Comparison of ENCODE assay signal across 1 cellular context in genomic region chr9:6845128-6845826, GRCh38.
TF ChIP-seq lines count a peak whose summit lies in the region.

No MANE protein-coding gene starts in this region.

TF ChIP-seq in HepG2, 621 proteins besides CTCF, POLR2A, EP300 and RAD21 (continued from another document and continues in another):
- TF ChIP-seq, protein P1, sequence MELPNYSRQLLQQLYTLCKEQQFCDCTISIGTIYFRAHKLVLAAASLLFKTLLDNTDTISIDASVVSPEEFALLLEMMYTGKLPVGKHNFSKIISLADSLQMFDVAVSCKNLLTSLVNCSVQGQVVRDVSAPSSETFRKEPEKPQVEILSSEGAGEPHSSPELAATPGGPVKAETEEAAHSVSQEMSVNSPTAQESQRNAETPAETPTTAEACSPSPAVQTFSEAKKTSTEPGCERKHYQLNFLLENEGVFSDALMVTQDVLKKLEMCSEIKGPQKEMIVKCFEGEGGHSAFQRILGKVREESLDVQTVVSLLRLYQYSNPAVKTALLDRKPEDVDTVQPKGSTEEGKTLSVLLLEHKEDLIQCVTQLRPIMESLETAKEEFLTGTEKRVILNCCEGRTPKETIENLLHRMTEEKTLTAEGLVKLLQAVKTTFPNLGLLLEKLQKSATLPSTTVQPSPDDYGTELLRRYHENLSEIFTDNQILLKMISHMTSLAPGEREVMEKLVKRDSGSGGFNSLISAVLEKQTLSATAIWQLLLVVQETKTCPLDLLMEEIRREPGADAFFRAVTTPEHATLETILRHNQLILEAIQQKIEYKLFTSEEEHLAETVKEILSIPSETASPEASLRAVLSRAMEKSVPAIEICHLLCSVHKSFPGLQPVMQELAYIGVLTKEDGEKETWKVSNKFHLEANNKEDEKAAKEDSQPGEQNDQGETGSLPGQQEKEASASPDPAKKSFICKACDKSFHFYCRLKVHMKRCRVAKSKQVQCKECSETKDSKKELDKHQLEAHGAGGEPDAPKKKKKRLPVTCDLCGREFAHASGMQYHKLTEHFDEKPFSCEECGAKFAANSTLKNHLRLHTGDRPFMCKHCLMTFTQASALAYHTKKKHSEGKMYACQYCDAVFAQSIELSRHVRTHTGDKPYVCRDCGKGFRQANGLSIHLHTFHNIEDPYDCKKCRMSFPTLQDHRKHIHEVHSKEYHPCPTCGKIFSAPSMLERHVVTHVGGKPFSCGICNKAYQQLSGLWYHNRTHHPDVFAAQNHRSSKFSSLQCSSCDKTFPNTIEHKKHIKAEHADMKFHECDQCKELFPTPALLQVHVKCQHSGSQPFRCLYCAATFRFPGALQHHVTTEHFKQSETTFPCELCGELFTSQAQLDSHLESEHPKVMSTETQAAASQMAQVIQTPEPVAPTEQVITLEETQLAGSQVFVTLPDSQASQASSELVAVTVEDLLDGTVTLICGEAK (IDR thresholded peaks at IDR 0.05), result no peak
- TF ChIP-seq, protein P1 (CRISPR knock-in tag; IDR thresholded peaks at IDR 0.05), result no peak
- TF ChIP-seq, protein P2, sequence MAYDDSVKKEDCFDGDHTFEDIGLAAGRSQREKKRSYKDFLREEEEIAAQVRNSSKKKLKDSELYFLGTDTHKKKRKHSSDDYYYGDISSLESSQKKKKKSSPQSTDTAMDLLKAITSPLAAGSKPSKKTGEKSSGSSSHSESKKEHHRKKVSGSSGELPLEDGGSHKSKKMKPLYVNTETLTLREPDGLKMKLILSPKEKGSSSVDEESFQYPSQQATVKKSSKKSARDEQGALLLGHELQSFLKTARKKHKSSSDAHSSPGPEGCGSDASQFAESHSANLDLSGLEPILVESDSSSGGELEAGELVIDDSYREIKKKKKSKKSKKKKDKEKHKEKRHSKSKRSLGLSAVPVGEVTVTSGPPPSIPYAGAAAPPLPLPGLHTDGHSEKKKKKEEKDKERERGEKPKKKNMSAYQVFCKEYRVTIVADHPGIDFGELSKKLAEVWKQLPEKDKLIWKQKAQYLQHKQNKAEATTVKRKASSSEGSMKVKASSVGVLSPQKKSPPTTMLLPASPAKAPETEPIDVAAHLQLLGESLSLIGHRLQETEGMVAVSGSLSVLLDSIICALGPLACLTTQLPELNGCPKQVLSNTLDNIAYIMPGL (CRISPR knock-in tag; IDR thresholded peaks at IDR 0.05; ENCODE audit: borderline replicate concordance in 1 of 2, low read depth in 1 of 2), result no peak
- TF ChIP-seq CHD4 (IDR thresholded peaks at IDR 0.05; ENCODE audit: borderline replicate concordance, low read length) (no peak), NCOR1 (IDR thresholded peaks at IDR 0.05; ENCODE audit: borderline replicate concordance, low read length) (no peak), HOXA3 (CRISPR knock-in tag; IDR thresholded peaks at IDR 0.05) (peak; percentile 70), ZNF44 (CRISPR knock-in tag; IDR thresholded peaks at IDR 0.05) (no peak), HNF4A (CRISPR knock-in tag; IDR thresholded peaks at IDR 0.05) (peak; percentile 78), GTF3A (CRISPR knock-in tag; conservative IDR thresholded peaks at IDR 0.05) (no peak), PTBP1 (IDR thresholded peaks at IDR 0.05; ENCODE audit: low read depth, low read length, poor library complexity, severe bottlenecking) (no peak), ZMYM2 (CRISPR knock-in tag; IDR thresholded peaks at IDR 0.05) (peak; percentile 40; the same call in 1 of the 2 replicates), CC2D1A (CRISPR knock-in tag; IDR thresholded peaks at IDR 0.05) (no peak), POLR2AphosphoS2 (IDR thresholded peaks at IDR 0.05; ENCODE audit: low read depth, low read length) (no peak), PCBP1 (IDR thresholded peaks at IDR 0.05; ENCODE audit: borderline replicate concordance, low read depth, low read length) (no peak), ZNF670 (CRISPR knock-in tag; IDR thresholded peaks at IDR 0.05; ENCODE audit: borderline replicate concordance) (0 out of 2 replicates have a peak, but pooled peaks have one; percentile 50), ZNF225 (CRISPR knock-in tag; IDR thresholded peaks at IDR 0.05) (no peak), PRMT3 (CRISPR knock-in tag; IDR thresholded peaks at IDR 0.05; ENCODE audit: borderline replicate concordance, low read depth) (no peak), ZSCAN29 (CRISPR knock-in tag; conservative IDR thresholded peaks at IDR 0.05) (0 out of 2 replicates have a peak, but pooled peaks have one; percentile 72), IRF9 (CRISPR knock-in tag; IDR thresholded peaks at IDR 0.05; ENCODE audit: borderline replicate concordance) (0 out of 2 replicates have a peak, but pooled peaks have one; percentile 18), SNRNP70 (IDR thresholded peaks at IDR 0.05; ENCODE audit: low read depth, low read length) (no peak), GATAD2A (CRISPR knock-in tag; IDR thresholded peaks at IDR 0.05) (peak; percentile 89), ZMYM3 (CRISPR knock-in tag; IDR thresholded peaks at IDR 0.05) (peak; percentile 55; the same call in 1 of the 2 replicates), NFE2 (CRISPR knock-in tag; IDR thresholded peaks at IDR 0.05) (no peak), TEAD2 (CRISPR knock-in tag; IDR thresholded peaks at IDR 0.05) (no peak), ZKSCAN5 (CRISPR knock-in tag; IDR thresholded peaks at IDR 0.05) (no peak), FOXC1 (CRISPR knock-in tag; IDR thresholded peaks at IDR 0.05; ENCODE audit: borderline replicate concordance) (no peak), CREBL2 (CRISPR knock-in tag; IDR thresholded peaks at IDR 0.05; ENCODE audit: borderline replicate concordance) (no peak)
- TF ChIP-seq, protein P3, sequence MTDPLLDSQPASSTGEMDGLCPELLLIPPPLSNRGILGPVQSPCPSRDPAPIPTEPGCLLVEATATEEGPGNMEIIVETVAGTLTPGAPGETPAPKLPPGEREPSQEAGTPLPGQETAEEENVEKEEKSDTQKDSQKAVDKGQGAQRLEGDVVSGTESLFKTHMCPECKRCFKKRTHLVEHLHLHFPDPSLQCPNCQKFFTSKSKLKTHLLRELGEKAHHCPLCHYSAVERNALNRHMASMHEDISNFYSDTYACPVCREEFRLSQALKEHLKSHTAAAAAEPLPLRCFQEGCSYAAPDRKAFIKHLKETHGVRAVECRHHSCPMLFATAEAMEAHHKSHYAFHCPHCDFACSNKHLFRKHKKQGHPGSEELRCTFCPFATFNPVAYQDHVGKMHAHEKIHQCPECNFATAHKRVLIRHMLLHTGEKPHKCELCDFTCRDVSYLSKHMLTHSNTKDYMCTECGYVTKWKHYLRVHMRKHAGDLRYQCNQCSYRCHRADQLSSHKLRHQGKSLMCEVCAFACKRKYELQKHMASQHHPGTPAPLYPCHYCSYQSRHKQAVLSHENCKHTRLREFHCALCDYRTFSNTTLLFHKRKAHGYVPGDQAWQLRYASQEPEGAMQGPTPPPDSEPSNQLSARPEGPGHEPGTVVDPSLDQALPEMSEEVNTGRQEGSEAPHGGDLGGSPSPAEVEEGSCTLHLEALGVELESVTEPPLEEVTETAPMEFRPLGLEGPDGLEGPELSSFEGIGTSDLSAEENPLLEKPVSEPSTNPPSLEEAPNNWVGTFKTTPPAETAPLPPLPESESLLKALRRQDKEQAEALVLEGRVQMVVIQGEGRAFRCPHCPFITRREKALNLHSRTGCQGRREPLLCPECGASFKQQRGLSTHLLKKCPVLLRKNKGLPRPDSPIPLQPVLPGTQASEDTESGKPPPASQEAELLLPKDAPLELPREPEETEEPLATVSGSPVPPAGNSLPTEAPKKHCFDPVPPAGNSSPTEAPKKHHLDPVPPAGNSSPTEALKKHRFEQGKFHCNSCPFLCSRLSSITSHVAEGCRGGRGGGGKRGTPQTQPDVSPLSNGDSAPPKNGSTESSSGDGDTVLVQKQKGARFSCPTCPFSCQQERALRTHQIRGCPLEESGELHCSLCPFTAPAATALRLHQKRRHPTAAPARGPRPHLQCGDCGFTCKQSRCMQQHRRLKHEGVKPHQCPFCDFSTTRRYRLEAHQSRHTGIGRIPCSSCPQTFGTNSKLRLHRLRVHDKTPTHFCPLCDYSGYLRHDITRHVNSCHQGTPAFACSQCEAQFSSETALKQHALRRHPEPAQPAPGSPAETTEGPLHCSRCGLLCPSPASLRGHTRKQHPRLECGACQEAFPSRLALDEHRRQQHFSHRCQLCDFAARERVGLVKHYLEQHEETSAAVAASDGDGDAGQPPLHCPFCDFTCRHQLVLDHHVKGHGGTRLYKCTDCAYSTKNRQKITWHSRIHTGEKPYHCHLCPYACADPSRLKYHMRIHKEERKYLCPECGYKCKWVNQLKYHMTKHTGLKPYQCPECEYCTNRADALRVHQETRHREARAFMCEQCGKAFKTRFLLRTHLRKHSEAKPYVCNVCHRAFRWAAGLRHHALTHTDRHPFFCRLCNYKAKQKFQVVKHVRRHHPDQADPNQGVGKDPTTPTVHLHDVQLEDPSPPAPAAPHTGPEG (CRISPR knock-in tag; IDR thresholded peaks at IDR 0.05), result no peak
- TF ChIP-seq, protein P4, sequence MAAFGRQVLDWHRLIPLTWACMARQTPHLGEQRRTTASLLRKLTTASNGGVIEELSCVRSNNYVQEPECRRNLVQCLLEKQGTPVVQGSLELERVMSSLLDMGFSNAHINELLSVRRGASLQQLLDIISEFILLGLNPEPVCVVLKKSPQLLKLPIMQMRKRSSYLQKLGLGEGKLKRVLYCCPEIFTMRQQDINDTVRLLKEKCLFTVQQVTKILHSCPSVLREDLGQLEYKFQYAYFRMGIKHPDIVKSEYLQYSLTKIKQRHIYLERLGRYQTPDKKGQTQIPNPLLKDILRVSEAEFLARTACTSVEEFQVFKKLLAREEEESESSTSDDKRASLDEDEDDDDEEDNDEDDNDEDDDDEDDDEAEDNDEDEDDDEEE (CRISPR knock-in tag; IDR thresholded peaks at IDR 0.05), result no peak
- TF ChIP-seq, protein P5, sequence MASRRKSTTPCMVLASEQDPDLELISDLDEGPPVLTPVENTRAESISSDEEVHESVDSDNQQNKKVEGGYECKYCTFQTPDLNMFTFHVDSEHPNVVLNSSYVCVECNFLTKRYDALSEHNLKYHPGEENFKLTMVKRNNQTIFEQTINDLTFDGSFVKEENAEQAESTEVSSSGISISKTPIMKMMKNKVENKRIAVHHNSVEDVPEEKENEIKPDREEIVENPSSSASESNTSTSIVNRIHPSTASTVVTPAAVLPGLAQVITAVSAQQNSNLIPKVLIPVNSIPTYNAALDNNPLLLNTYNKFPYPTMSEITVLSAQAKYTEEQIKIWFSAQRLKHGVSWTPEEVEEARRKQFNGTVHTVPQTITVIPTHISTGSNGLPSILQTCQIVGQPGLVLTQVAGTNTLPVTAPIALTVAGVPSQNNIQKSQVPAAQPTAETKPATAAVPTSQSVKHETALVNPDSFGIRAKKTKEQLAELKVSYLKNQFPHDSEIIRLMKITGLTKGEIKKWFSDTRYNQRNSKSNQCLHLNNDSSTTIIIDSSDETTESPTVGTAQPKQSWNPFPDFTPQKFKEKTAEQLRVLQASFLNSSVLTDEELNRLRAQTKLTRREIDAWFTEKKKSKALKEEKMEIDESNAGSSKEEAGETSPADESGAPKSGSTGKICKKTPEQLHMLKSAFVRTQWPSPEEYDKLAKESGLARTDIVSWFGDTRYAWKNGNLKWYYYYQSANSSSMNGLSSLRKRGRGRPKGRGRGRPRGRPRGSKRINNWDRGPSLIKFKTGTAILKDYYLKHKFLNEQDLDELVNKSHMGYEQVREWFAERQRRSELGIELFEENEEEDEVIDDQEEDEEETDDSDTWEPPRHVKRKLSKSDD (CRISPR knock-in tag; IDR thresholded peaks at IDR 0.05; ENCODE audit: low read depth), result 0 out of 2 replicates have a peak, but pooled peaks have one; percentile 30
- TF ChIP-seq, protein P6, sequence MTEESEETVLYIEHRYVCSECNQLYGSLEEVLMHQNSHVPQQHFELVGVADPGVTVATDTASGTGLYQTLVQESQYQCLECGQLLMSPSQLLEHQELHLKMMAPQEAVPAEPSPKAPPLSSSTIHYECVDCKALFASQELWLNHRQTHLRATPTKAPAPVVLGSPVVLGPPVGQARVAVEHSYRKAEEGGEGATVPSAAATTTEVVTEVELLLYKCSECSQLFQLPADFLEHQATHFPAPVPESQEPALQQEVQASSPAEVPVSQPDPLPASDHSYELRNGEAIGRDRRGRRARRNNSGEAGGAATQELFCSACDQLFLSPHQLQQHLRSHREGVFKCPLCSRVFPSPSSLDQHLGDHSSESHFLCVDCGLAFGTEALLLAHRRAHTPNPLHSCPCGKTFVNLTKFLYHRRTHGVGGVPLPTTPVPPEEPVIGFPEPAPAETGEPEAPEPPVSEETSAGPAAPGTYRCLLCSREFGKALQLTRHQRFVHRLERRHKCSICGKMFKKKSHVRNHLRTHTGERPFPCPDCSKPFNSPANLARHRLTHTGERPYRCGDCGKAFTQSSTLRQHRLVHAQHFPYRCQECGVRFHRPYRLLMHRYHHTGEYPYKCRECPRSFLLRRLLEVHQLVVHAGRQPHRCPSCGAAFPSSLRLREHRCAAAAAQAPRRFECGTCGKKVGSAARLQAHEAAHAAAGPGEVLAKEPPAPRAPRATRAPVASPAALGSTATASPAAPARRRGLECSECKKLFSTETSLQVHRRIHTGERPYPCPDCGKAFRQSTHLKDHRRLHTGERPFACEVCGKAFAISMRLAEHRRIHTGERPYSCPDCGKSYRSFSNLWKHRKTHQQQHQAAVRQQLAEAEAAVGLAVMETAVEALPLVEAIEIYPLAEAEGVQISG (CRISPR knock-in tag; IDR thresholded peaks at IDR 0.05), result 0 out of 2 replicates have a peak, but pooled peaks have one; percentile 33
